ENCODE assay signal across 9 cellular contexts in genomic region chr5:160390787-160391696, GRCh38. TPM values are rescaled to one million over a fixed set of nuclear protein-coding genes. Genes with fewer than 3 reads are reported as not detected.
DNase-seq lines count a peak whose midpoint lies in the region; ATAC-seq and TF ChIP-seq lines count a peak whose summit lies in the region.
"Had no signal": no experiment of that assay in that cellular context is flagged by ENCODE, and none has a peak within 500 bp of the region (broad histone marks: within the 10 kb centered on the region; RNA-seq: fewer than 3 reads in every experiment).

No MANE protein-coding gene starts in this region.

- no peaks in the 10 kb centered on the region; the same call in 1 of the 2 replicates for H3K36me3 ChIP-seq in IMR-90 (ENCODE audit: control insufficient read depth, insufficient read depth, low read length)
- no peaks in the 10 kb centered on the region for H3K36me3 ChIP-seq in body of pancreas (replicated peaks in 1 of 2; ENCODE audit: insufficient read depth in 1 of 2, low read depth in 2 of 2)
- no peaks in the 10 kb centered on the region for H3K36me3 ChIP-seq in mesendoderm (ENCODE audit: control insufficient read depth, insufficient read depth, low read length)
- H3K36me3 ChIP-seq: upper lobe of left lung had no signal

- no peak overlapping the region for H2AFZ ChIP-seq in IMR-90 (replicated peaks; ENCODE audit: low read length, poor library complexity)

- no peak overlapping the region for H3K56ac ChIP-seq in IMR-90 (ENCODE audit: extremely low read depth, insufficient read depth, low read length)
- no peak overlapping the region for H3K56ac ChIP-seq in mesendoderm (ENCODE audit: low read length)

- H3K27me3 Mint-ChIP-seq in activated CD8-positive, alpha-beta memory T cell treated with anti-CD3 and anti-CD28 coated beads, Interleukin-2, amount 10 ng/mL, durations not matched to agents 7 days and 5 days: peaks cover 9% of the 10 kb centered on the region

- no peak overlapping the region for H3K27ac ChIP-seq in IMR-90 (ENCODE audit: insufficient read depth, low read length)
- H3K27ac ChIP-seq in body of pancreas: no peak overlapping the region
- H3K27ac ChIP-seq in mesendoderm (ENCODE audit: low read depth, low read length): no peak overlapping the region
- H3K27ac ChIP-seq: upper lobe of left lung had no signal

- H2BK15ac ChIP-seq in IMR-90 (ENCODE audit: low read depth, low read length): no peak overlapping the region
- H2BK15ac ChIP-seq in mesendoderm (replicated peaks; ENCODE audit: low read depth): no peak overlapping the region

- WGBS in IMR-90 (ENCODE audit: extremely low coverage in 2 of 2, insufficient read length in 1 of 2), 2 experiments: no CpG with 5 or more reads among the region's 8 CpGs
- whole genome bisulfite sequencing in body of pancreas, 2 donors: 79% methylated on average over 8 of the region's 8 CpGs
- no CpG with 5 or more reads among the region's 8 CpGs for WGBS in mesendoderm (ENCODE audit: extremely low coverage, insufficient coverage, low lambda C conversion rate)

- in situ Hi-C loops in IMR-90 (cut with MboI; ENCODE audit: low sequenced_read_pairs): no loop called here

- TF ChIP-seq POLR2A in IMR-90 (IDR thresholded peaks at IDR 0.05; ENCODE audit: low read depth, low read length) (no peak), body of pancreas (IDR thresholded peaks at IDR 0.05) (no peak)

- H3K4me2 ChIP-seq in IMR-90 (ENCODE audit: low read depth, low read length) (no peak overlapping the region), mesendoderm (ENCODE audit: low read length) (no peak overlapping the region)

- H3K9ac ChIP-seq in IMR-90 (ENCODE audit: low read depth, low read length): no peak overlapping the region
- H3K9ac ChIP-seq in mesendoderm (ENCODE audit: low read length): no peak overlapping the region

- H3K18ac ChIP-seq in IMR-90 (ENCODE audit: low read depth, low read length): no peak overlapping the region
- H3K18ac ChIP-seq in mesendoderm (ENCODE audit: low read length): no peak overlapping the region

- no peak overlapping the region for H2BK5ac ChIP-seq in IMR-90 (ENCODE audit: low read depth, low read length, poor library complexity, severe bottlenecking)
- H2BK5ac ChIP-seq in mesendoderm (ENCODE audit: low read length): no peak overlapping the region

- no peak overlapping the region for H2BK20ac ChIP-seq in IMR-90 (ENCODE audit: low read depth, low read length)

- no peak overlapping the region for H2AK5ac ChIP-seq in IMR-90 (ENCODE audit: low read depth, low read length)
- no peak overlapping the region for H2AK5ac ChIP-seq in mesendoderm (ENCODE audit: low read length)

- ATAC-seq in IMR-90 (ENCODE audit: low read depth) (no peak; the same call in 1 of the 2 replicates), body of pancreas (no peak), HG02938 (IDR thresholded peaks at IDR 0.05; ENCODE audit: unreplicated experiment) (no peak), HG03354 (IDR thresholded peaks at IDR 0.05; ENCODE audit: poor library complexity, severe bottlenecking, unreplicated experiment) (no peak)
- ATAC-seq in activated CD8-positive, alpha-beta memory T cell treated with anti-CD3 and anti-CD28 coated beads, Interleukin-2, amount 10 ng/mL, durations not matched to agents 7 days and 5 days: no peak

- CTCF ChIA-PET in IMR-90 (lab: Yijun Ruan, JAX): interaction anchor here (0.6 to 2.0 kb wide), 8 partner anchors 11 to 369 kb away, joined by 3 to 17 read pairs (median 5); partner anchors contain the start of genes C1QTNF2 and PTTG1
- CTCF ChIA-PET in activated CD8-positive, alpha-beta memory T cell treated with anti-CD3 and anti-CD28 coated beads, Interleukin-2, amount 10 ng/mL, durations not matched to agents 7 days and 5 days (lab: Charles Lee): interaction anchor here (0.6 to 2.5 kb wide), 19 partner anchors 9 to 382 kb away, joined by 3 to 13 read pairs (median 3); partner anchors contain the start of genes C1QTNF2, FAM200C, PTTG1 and TTC1

- H3K79me1 ChIP-seq in IMR-90 (ENCODE audit: low read depth in 1 of 2, low read length in 2 of 2) (peaks cover 13 to 29% of the 10 kb centered on the region in 2 experiments), mesendoderm (ENCODE audit: low read length) (no peaks in the 10 kb centered on the region)

- H3K9me1 ChIP-seq in IMR-90 (ENCODE audit: insufficient read depth, low read length): 0 out of 2 replicates have a peak, but pooled peaks cover 2% of the 10 kb centered on the region

- peak; percentile 69 for TF ChIP-seq RAD21 in IMR-90 (IDR thresholded peaks at IDR 0.05; ENCODE audit: low read length)

- DNase-seq in DMS114 treated with DMSO at 0.1 percent for 48 hours (lab: John Stamatoyannopoulos, UW; ENCODE audit: unreplicated experiment) (peak; percentile 34), IMR-90 (peak; percentile 36), body of pancreas (no peak), mesendoderm (peak; percentile 23), posterior cingulate gyrus (no peak)
- DNase-seq in activated CD8-positive, alpha-beta memory T cell treated with anti-CD3 and anti-CD28 coated beads, Interleukin-2, amount 10 ng/mL, durations not matched to agents 7 days and 5 days: no peak

- no peak overlapping the region for H3K14ac ChIP-seq in IMR-90 (replicated peaks; ENCODE audit: low read depth, low read length)

- H2AK9ac ChIP-seq in IMR-90 (replicated peaks; ENCODE audit: low read depth, low read length, poor library complexity): no peak overlapping the region

- H2BK120ac ChIP-seq in IMR-90 (ENCODE audit: low read depth, low read length) (no peak overlapping the region), mesendoderm (ENCODE audit: low read depth, low read length) (no peak overlapping the region)

- no peak overlapping the region for H3K4me3 Mint-ChIP-seq in activated CD8-positive, alpha-beta memory T cell treated with anti-CD3 and anti-CD28 coated beads, Interleukin-2, amount 10 ng/mL, durations not matched to agents 7 days and 5 days

- dilution Hi-C loops in IMR-90 (cut with HindIII; ENCODE audit: low sequenced_read_pairs, unreplicated experiment): no loop called here

- no peaks in the 10 kb centered on the region for H4K20me1 ChIP-seq in IMR-90 (ENCODE audit: insufficient read depth, low read length)

- H3K4ac ChIP-seq in IMR-90 (ENCODE audit: low read depth, low read length) (no peak overlapping the region), mesendoderm (ENCODE audit: low read depth, low read length) (no peak overlapping the region)

- no peaks in the 10 kb centered on the region for H3K27me3 ChIP-seq in IMR-90 (ENCODE audit: control insufficient read depth, insufficient read depth, low read length)
- H3K27me3 ChIP-seq in body of pancreas: no peaks in the 10 kb centered on the region
- no peaks in the 10 kb centered on the region for H3K27me3 ChIP-seq in mesendoderm (ENCODE audit: insufficient read depth, low read length, poor library complexity)
- H3K27me3 ChIP-seq: upper lobe of left lung had no signal

- no peak overlapping the region for H4K8ac ChIP-seq in IMR-90 (ENCODE audit: low read depth in 2 of 2, low read length in 2 of 2)
- no peak overlapping the region for H4K8ac ChIP-seq in mesendoderm (ENCODE audit: low read depth, low read length)

- H3K4me1 ChIP-seq in IMR-90 (ENCODE audit: control insufficient read depth, insufficient read depth, low read length): no peaks in the 10 kb centered on the region
- no peaks in the 10 kb centered on the region for H3K4me1 ChIP-seq in body of pancreas
- no peaks in the 10 kb centered on the region for H3K4me1 ChIP-seq in mesendoderm (ENCODE audit: control insufficient read depth, low read depth, low read length)
- H3K4me1 ChIP-seq: upper lobe of left lung had no signal

- H3K9me3 ChIP-seq in IMR-90 (ENCODE audit: control insufficient read depth, insufficient read depth, low read length): peaks cover 4% of the 10 kb centered on the region; the same call in 1 of the 2 replicates
- no peaks in the 10 kb centered on the region for H3K9me3 ChIP-seq in body of pancreas

- no peak overlapping the region for H3K4me3 ChIP-seq in IMR-90 (ENCODE audit: insufficient read depth, low read depth, low read length)
- no peak overlapping the region for H3K4me3 ChIP-seq in body of pancreas
- H3K4me3 ChIP-seq in mesendoderm (ENCODE audit: low read length): no peak overlapping the region
- H3K4me3 ChIP-seq: upper lobe of left lung had no signal

- H3K27ac Mint-ChIP-seq in activated CD8-positive, alpha-beta memory T cell treated with anti-CD3 and anti-CD28 coated beads, Interleukin-2, amount 10 ng/mL, durations not matched to agents 7 days and 5 days: no peak overlapping the region

- no TSS peak for BruUV-seq in IMR-90 (replicated peaks; lab: Mats Ljungman, UMichigan)

- H3K9me3 Mint-ChIP-seq in activated CD8-positive, alpha-beta memory T cell treated with anti-CD3 and anti-CD28 coated beads, Interleukin-2, amount 10 ng/mL, durations not matched to agents 7 days and 5 days (ENCODE audit: low read depth): peaks cover 5% of the 10 kb centered on the region

- peaks cover 5% of the 10 kb centered on the region for H3K36me3 Mint-ChIP-seq in activated CD8-positive, alpha-beta memory T cell treated with anti-CD3 and anti-CD28 coated beads, Interleukin-2, amount 10 ng/mL, durations not matched to agents 7 days and 5 days

- no peaks in the 10 kb centered on the region for H3K4me1 Mint-ChIP-seq in activated CD8-positive, alpha-beta memory T cell treated with anti-CD3 and anti-CD28 coated beads, Interleukin-2, amount 10 ng/mL, durations not matched to agents 7 days and 5 days

- POLR2A ChIA-PET in IMR-90 (lab: Charles Lee; ENCODE audit: unreplicated experiment): no interaction called here

- TF ChIP-seq CTCF in IMR-90 (conservative IDR thresholded peaks at IDR 0.05; ENCODE audit: low read depth, low read length) (peak; percentile 59), body of pancreas (IDR thresholded peaks at IDR 0.05) (peak in 6 of 7 experiments; percentile 23 to 35 (median 28))

- intact Hi-C loops in IMR-90 (cut with micrococcal nuclease): loop anchor here (1.0 to 10.0 kb wide), 5 partner anchors 192 to 949 kb away; no protein-coding TSS in a partner anchor
- intact Hi-C loops in body of pancreas (cut with DNase I): no loop called here
- intact Hi-C loops in posterior cingulate gyrus (cut with DNase I): loop anchor here (2.0 to 5.0 kb wide), 2 partner anchors 194 to 370 kb away; no protein-coding TSS in a partner anchor

- H3K23ac ChIP-seq in IMR-90 (ENCODE audit: low read depth, low read length) (no peak overlapping the region), mesendoderm (ENCODE audit: low read length) (no peak overlapping the region)

- no peaks in the 10 kb centered on the region for H3K79me2 ChIP-seq in mesendoderm (ENCODE audit: control insufficient read depth, insufficient read depth, low read length)

- no peak overlapping the region for H4K91ac ChIP-seq in IMR-90 (ENCODE audit: insufficient read depth, low read depth, low read length)

- H4K5ac ChIP-seq in IMR-90 (ENCODE audit: low read depth, low read length) (no peak overlapping the region), mesendoderm (ENCODE audit: low read length) (no peak overlapping the region)

RNA-seq across cellular contexts. Expression of gene FAM200C, which starts 8.8 kb away (rescaled TPM):
- total RNA-seq in IMR-90 (2012; rRNA removed): 6.3 and 6.7 TPM in 2 replicates
- 1.1 and 1.7 TPM in 2 replicates for polyA plus RNA-seq in IMR-90 (2012; rRNA removed)
- 0.33 and 0.62 TPM in 2 replicates for polyA plus RNA-seq in IMR-90 (2012; cell fraction: cytosol; rRNA removed)
- 0.42 and 3.8 TPM in 2 replicates for polyA plus RNA-seq in IMR-90 (2012; cell fraction: nucleus; rRNA removed; ENCODE audit: low replicate concordance)
- total RNA-seq in body of pancreas: 1 to 10 TPM; 4.6 to 6.0 TPM
- polyA plus RNA-seq in mesendoderm (2013, experiment 1 of 2): 1.0 TPM
- 0.97 TPM for polyA plus RNA-seq in mesendoderm (2013, experiment 2 of 2)
- total RNA-seq in activated CD8-positive, alpha-beta memory T cell treated with anti-CD3 and anti-CD28 coated beads, Interleukin-2, amount 10 ng/mL, durations not matched to agents 7 days and 5 days: under 1 TPM; 0.61 to 0.88 TPM

RNA-seq across cellular contexts. Expression of gene C1QTNF2, which starts 20.6 kb away (rescaled TPM):
- total RNA-seq in IMR-90 (2012; rRNA removed) (0.72 and 0.83 TPM in 2 replicates), body of pancreas (under 1 TPM in 1 of 2 donors, not detected in 1; 0.26 TPM)
- 1.2 and 1.4 TPM in 2 replicates for polyA plus RNA-seq in IMR-90 (2012; rRNA removed)
- polyA plus RNA-seq in IMR-90 (2012; cell fraction: cytosol; rRNA removed): 0.52 and 1.4 TPM in 2 replicates
- 0.56 and 0.88 TPM in 2 replicates for polyA plus RNA-seq in IMR-90 (2012; cell fraction: nucleus; rRNA removed; ENCODE audit: low replicate concordance)
- polyA plus RNA-seq in mesendoderm (2013, experiment 1 of 2): 0.35 TPM
- 0.38 TPM for polyA plus RNA-seq in mesendoderm (2013, experiment 2 of 2)
- total RNA-seq in activated CD8-positive, alpha-beta memory T cell treated with anti-CD3 and anti-CD28 coated beads, Interleukin-2, amount 10 ng/mL, durations not matched to agents 7 days and 5 days: not detected

RNA-seq across cellular contexts. Expression of gene SLU7, which starts 27.8 kb away (rescaled TPM):
- total RNA-seq in IMR-90 (2012; rRNA removed) (34.2 and 49.7 TPM in 2 replicates), body of pancreas (10 to 100 TPM; 18.8 to 42.8 TPM)
- polyA plus RNA-seq in IMR-90 (2012; rRNA removed): 12.6 and 15.9 TPM in 2 replicates
- polyA plus RNA-seq in IMR-90 (2012; cell fraction: cytosol; rRNA removed): 3.2 TPM in 2 replicates
- polyA plus RNA-seq in IMR-90 (2012; cell fraction: nucleus; rRNA removed; ENCODE audit: low replicate concordance): 1.8 and 20.1 TPM in 2 replicates
- polyA plus RNA-seq in mesendoderm (2013, experiment 1 of 2): 37.2 TPM
- 36.5 TPM for polyA plus RNA-seq in mesendoderm (2013, experiment 2 of 2)
- total RNA-seq in activated CD8-positive, alpha-beta memory T cell treated with anti-CD3 and anti-CD28 coated beads, Interleukin-2, amount 10 ng/mL, durations not matched to agents 7 days and 5 days: 10 to 100 TPM; 50.1 to 54.6 TPM

RNA-seq across cellular contexts. Expression of gene PTTG1, which starts 30.6 kb away (rescaled TPM):
- total RNA-seq in IMR-90 (2012; rRNA removed) (95.0 and 98.6 TPM in 2 replicates), body of pancreas (1 to 10 TPM; 5.7 to 6.6 TPM)
- polyA plus RNA-seq in IMR-90 (2012; rRNA removed): 118 and 229 TPM in 2 replicates
- polyA plus RNA-seq in IMR-90 (2012; cell fraction: cytosol; rRNA removed): 24.1 and 130 TPM in 2 replicates
- polyA plus RNA-seq in IMR-90 (2012; cell fraction: nucleus; rRNA removed; ENCODE audit: low replicate concordance): 6.4 and 52.4 TPM in 2 replicates
- 311 TPM for polyA plus RNA-seq in mesendoderm (2013, experiment 1 of 2)
- polyA plus RNA-seq in mesendoderm (2013, experiment 2 of 2): 308 TPM
- 100 to 1,000 TPM; 204 to 212 TPM for total RNA-seq in activated CD8-positive, alpha-beta memory T cell treated with anti-CD3 and anti-CD28 coated beads, Interleukin-2, amount 10 ng/mL, durations not matched to agents 7 days and 5 days

Comparison
In these comparisons a context has a peak if more than half of its experiments do, and no peak if none do; other contexts are left out.
1. DNase-seq: peak in DMS114 treated with DMSO at 0.1 percent for 48 hours (single experiment), IMR-90 (single experiment) and mesendoderm (single experiment); none in body of pancreas (0 of 4), posterior cingulate gyrus (0 of 10) and activated CD8-positive, alpha-beta memory T cell treated with anti-CD3 and anti-CD28 coated beads, Interleukin-2, amount 10 ng/mL, durations not matched to agents 7 days and 5 days (single experiment).